ENCODE assay signal across 8 cellular contexts in the genomic region with DNA sequence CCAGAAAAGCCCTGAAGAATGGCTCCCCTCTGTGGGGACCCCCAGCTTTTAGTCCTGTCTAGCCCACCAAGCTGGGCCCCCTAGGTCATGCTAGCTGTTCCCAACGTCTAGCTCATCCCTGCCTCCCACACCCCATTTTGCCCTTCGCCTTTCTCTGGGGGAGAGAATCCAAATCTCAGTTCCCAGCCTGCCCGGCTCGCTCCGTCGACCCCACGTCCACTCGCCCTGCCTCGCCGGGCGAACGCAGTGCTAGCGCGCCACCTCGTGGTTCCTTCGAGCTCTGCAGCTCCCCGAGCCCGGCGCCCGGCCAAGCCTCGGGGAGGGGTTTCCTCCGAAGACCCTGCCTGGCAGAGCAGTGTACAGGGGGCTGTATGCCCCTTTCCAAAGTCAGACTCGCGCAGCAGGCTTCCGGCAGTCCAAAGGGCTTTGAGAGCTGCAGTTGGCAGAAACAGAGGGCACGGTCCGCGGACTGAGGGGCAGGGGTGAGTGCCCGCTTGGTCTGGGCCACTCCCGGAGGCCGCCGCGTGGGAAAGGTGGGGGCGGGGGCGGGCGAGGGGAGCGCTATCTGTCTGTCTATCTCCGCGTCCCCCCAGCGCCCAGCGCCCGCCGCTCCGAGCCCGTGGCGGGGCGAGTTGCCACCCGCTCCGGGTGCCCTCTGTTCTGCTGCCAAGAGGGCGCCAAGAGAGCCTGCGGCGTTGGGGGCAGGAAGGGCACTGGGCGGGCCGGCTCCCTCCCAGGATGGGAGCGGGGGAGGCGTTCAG. TPM values are rescaled to one million over a fixed set of nuclear protein-coding genes. Genes with fewer than 3 reads are reported as not detected.
DNase-seq lines count a peak whose midpoint lies in the region; ATAC-seq and TF ChIP-seq lines count a peak whose summit lies in the region.

No MANE protein-coding gene starts in this region.

- H3K36me3 Mint-ChIP-seq in osteocyte (ENCODE audit: unreplicated experiment) (no peaks in the 10 kb centered on the region), type B pancreatic cell (peaks cover 3% of the 10 kb centered on the region)

- TF ChIP-seq CTCF in foreskin fibroblast (IDR thresholded peaks at IDR 0.05; ENCODE audit: low read depth, low read length) = peak; percentile 96
- peak; percentile 97 for TF ChIP-seq CTCF in osteocyte (IDR thresholded peaks at IDR 0.05)
- TF ChIP-seq CTCF in type B pancreatic cell (conservative IDR thresholded peaks at IDR 0.05) = peak; percentile 98

- peak overlapping the region; percentile 34 for H3K4me3 ChIP-seq in NT2/D1 (ENCODE audit: insufficient read length, low read depth)
- H3K4me3 ChIP-seq in foreskin fibroblast (ENCODE audit: low read depth in 1 of 2, low read length in 2 of 2) = peak overlapping the region; percentile 38 to 53

- peaks cover 14% of the 10 kb centered on the region for H3K4me1 ChIP-seq in NT2/D1 (ENCODE audit: insufficient read depth, insufficient read length)

- H3K27ac Mint-ChIP-seq in osteocyte (ENCODE audit: unreplicated experiment) = no peak overlapping the region
- H3K27ac Mint-ChIP-seq in type B pancreatic cell = peak overlapping the region; percentile 34

- H3K9me3 ChIP-seq in NT2/D1 (ENCODE audit: insufficient read depth, low read length) = no peaks in the 10 kb centered on the region

- DNase-seq in AG08395 (ENCODE audit: low spot score) (peak; percentile 71), GOT3 (lab: John Stamatoyannopoulos, UW) (peak; percentile 13), NT2/D1 (ENCODE audit: low read depth, low spot score) (no peak), foreskin fibroblast (peak in 1 of 2 donors; percentile 62), osteocyte (ENCODE audit: extremely low spot score, unreplicated experiment) (no peak), type B pancreatic cell (ENCODE audit: extremely low spot score, unreplicated experiment) (peak; percentile 87)
- DNase-seq in activated T-cell treated with anti-CD3 and anti-CD28 coated beads, Interleukin-2, amount 50 U/mL, for 1 hour = peak; percentile 81

- H3K27me3 ChIP-seq in NT2/D1 (ENCODE audit: insufficient read depth, insufficient read length) = peaks cover 73% of the 10 kb centered on the region

- no peaks in the 10 kb centered on the region for H3K36me3 ChIP-seq in NT2/D1 (ENCODE audit: insufficient read depth, insufficient read length, low read length)

- H3K4me1 Mint-ChIP-seq in osteocyte (ENCODE audit: unreplicated experiment) (peaks cover 29% of the 10 kb centered on the region), type B pancreatic cell (ENCODE audit: unreplicated experiment) (peaks cover 25% of the 10 kb centered on the region)

- H3K9me3 Mint-ChIP-seq in osteocyte (ENCODE audit: unreplicated experiment) = no peaks in the 10 kb centered on the region
- H3K9me3 Mint-ChIP-seq in type B pancreatic cell = no peaks in the 10 kb centered on the region

- H3K4me3 Mint-ChIP-seq in osteocyte (ENCODE audit: unreplicated experiment) = peak overlapping the region; percentile 64
- peak overlapping the region; percentile 78 for H3K4me3 Mint-ChIP-seq in type B pancreatic cell

- H3K9ac ChIP-seq in NT2/D1 (ENCODE audit: insufficient read length, low read depth) = peak overlapping the region; percentile 70

- no peak for ATAC-seq in HG02840 (IDR thresholded peaks at IDR 0.05; ENCODE audit: low FRiP score, unreplicated experiment)

- H3K27me3 Mint-ChIP-seq in osteocyte (ENCODE audit: unreplicated experiment) = peaks cover 62% of the 10 kb centered on the region
- peaks cover 79% of the 10 kb centered on the region for H3K27me3 Mint-ChIP-seq in type B pancreatic cell

RNA-seq across cellular contexts. Expression of a gene that starts 1.7 kb away (rescaled TPM):
- total RNA-seq in osteocyte (not detected in 2 replicates), type B pancreatic cell (ENCODE audit: low replicate concordance) (15.9 and 16.7 TPM in 2 replicates)

RNA-seq across cellular contexts. Expression of a gene that starts 27.7 kb away (rescaled TPM):
- total RNA-seq in osteocyte (not detected in 2 replicates), type B pancreatic cell (ENCODE audit: low replicate concordance) (3.1 and 10.4 TPM in 2 replicates)

RNA-seq across cellular contexts. Expression of a gene that starts 59.2 kb away (rescaled TPM):
- total RNA-seq in osteocyte (201 and 221 TPM in 2 replicates), type B pancreatic cell (ENCODE audit: low replicate concordance) (20.3 and 27.3 TPM in 2 replicates)

Comparison
In these comparisons a context has a peak if more than half of its experiments do, and no peak if none do; other contexts are left out.
1. DNase-seq: peak in AG08395 (single experiment), GOT3 (single experiment), activated T-cell treated with anti-CD3 and anti-CD28 coated beads, Interleukin-2, amount 50 U/mL, for 1 hour (single experiment) and type B pancreatic cell (single experiment); none in NT2/D1 (single experiment) and osteocyte (single experiment).
2. RNA of a gene that starts 1.7 kb away (total RNA-seq): 15.9 to 16.7 TPM in type B pancreatic cell; not detected in osteocyte; every median in the first group is over 10 times any median in the second.
3. Peak in every context shown above with its lines, with median percentiles within 50 percentile points of each other: CTCF ChIP-seq.